ENCODE assay signal across 1 cellular context in the genomic region with DNA sequence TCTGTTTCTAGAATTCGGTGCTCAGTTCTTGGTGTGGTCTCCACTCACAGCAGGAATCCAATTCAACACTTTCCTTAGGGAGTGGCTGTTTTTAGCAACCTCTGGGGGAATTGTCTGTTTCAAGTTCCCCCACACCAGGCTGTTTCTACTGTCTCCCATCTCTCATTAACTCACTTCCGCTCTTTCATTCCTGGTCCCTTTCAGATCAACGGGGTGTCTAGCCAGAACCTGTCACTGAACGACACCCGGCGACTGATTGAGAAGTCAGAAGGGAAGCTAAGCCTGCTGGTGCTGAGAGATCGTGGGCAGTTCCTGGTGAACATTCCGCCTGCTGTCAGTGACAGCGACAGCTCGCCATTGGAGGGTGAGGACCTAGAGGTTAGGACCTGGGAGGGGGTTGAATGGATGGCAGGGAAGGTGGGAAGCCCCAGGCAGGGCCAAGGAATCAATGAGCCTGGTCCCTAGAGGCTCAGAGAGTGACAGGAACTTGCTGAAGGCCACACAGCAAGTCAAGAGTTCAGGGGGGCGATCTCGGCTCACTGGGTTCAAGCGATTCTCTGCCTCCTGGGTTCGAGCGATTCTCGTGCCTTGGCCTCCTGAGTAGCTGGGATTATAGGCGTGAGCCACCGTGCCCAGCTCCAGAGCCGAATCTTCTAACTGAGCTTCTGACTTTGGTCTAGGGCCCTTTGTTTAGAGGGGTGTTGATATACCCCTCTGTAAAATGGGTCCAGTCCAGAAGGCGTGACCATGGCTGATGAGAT.
TF ChIP-seq lines count a peak whose summit lies in the region.

No MANE protein-coding gene starts in this region.

TF ChIP-seq in GM12878, 131 proteins besides CTCF, POLR2A, EP300 and RAD21:
- TF ChIP-seq CHD1 (IDR thresholded peaks at IDR 0.05; ENCODE audit: low read depth, low read length), result no peak
- no peak for TF ChIP-seq CBFB (IDR thresholded peaks at IDR 0.05; ENCODE audit: low read depth)
- TF ChIP-seq SPI1 (IDR thresholded peaks at IDR 0.05; ENCODE audit: borderline replicate concordance, insufficient read depth, low read depth, low read length), result peak; percentile 26; the same call in 1 of the 2 replicates
TF ChIP-seq in GM12878: peak in this region for 1.
